8 cellular contexts compared by ENCODE assay signal in the genomic region with DNA sequence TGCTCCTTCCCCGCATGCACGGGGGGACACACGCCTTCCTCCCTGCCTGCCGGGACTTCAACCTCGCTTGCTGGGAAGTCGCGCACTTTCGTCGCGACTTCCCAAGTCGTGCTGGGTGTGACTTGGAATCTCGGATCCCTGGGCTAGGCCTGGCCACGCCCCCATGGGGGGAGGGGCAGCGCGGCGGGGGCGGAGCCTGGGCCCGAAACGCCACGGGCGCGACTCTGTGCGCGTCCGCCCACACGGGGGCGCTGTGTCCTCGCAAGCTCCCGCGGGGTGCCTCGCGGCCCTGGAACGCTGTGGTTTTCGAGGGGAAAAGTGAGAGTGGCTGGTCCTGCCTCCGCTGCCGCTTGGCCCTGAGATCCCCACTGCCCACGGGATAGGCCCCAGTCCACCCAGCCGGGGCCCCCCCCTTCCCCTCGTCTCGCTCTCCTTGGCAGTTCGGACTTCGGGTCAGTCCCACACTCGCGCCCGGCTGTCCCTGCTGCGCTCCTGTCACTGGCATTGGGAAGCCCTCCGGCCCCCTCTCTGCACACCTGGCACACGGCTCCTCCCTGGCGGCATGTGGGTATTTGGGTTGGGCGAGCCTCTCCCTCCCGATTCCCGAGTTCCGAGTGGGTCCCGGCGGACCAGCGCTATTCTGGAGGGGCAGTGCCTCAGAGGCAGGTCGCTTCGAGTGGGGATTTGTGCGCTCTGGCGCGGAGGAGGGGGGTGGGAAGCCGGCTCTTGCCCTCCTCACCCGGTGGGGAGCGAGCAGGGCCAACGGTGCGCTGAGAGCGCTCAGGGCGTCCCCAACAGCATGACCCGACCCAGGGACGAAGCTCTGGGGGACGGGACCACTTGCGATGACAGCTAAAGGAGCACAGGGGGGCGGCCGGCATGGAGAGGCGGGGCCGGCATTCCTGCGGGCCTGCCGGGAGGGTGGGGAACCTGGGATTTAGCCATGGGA. TPM values are rescaled to one million over a fixed set of nuclear protein-coding genes. Genes with fewer than 3 reads are reported as not detected.
DNase-seq lines count a peak whose midpoint lies in the region; ATAC-seq and TF ChIP-seq lines count a peak whose summit lies in the region.

No MANE protein-coding gene starts in this region.

- H3K4me1 ChIP-seq in RWPE2 (ENCODE audit: insufficient read depth, poor library complexity, severe bottlenecking) (peaks cover 18% of the 10 kb centered on the region), suprapubic skin (peaks cover 30% of the 10 kb centered on the region)

- H3K9me3 ChIP-seq in RWPE2 (ENCODE audit: severe bottlenecking) (no peaks in the 10 kb centered on the region), suprapubic skin (no peaks in the 10 kb centered on the region)

- no peak overlapping the region for H3K27ac Mint-ChIP-seq in activated naive CD8-positive, alpha-beta T cell
- H3K27ac Mint-ChIP-seq in glutamatergic neuron (ENCODE audit: unreplicated experiment) (no peak overlapping the region), osteocyte (ENCODE audit: unreplicated experiment) (no peak overlapping the region)

- no peaks in the 10 kb centered on the region for H3K9me3 Mint-ChIP-seq in activated naive CD8-positive, alpha-beta T cell (ENCODE audit: low read depth)
- H3K9me3 Mint-ChIP-seq in glutamatergic neuron (ENCODE audit: unreplicated experiment) (peaks cover 2% of the 10 kb centered on the region), osteocyte (ENCODE audit: unreplicated experiment) (no peaks in the 10 kb centered on the region)

- H3K4me1 Mint-ChIP-seq in activated naive CD8-positive, alpha-beta T cell (ENCODE audit: low read depth) = peaks cover 4% of the 10 kb centered on the region
- H3K4me1 Mint-ChIP-seq in glutamatergic neuron (ENCODE audit: low read depth, unreplicated experiment) (peaks cover 2% of the 10 kb centered on the region), osteocyte (ENCODE audit: unreplicated experiment) (peaks cover 22% of the 10 kb centered on the region)

- H3K36me3 ChIP-seq in RWPE2 (ENCODE audit: low read depth) (peaks cover 49% of the 10 kb centered on the region), suprapubic skin (peaks cover 28% of the 10 kb centered on the region)

- H3K27me3 Mint-ChIP-seq in activated naive CD8-positive, alpha-beta T cell = no peaks in the 10 kb centered on the region
- H3K27me3 Mint-ChIP-seq in glutamatergic neuron (ENCODE audit: unreplicated experiment) (peaks cover 3% of the 10 kb centered on the region), osteocyte (ENCODE audit: unreplicated experiment) (no peaks in the 10 kb centered on the region)

- H3K4me3 ChIP-seq in RWPE2 (ENCODE audit: severe bottlenecking) (peak overlapping the region; percentile 12), suprapubic skin (peak overlapping the region; percentile 53)

- WGBS in suprapubic skin = 2% methylated on average over 59 of the region's 78 CpGs

- DNase-seq in RWPE2 (ENCODE audit: low spot score) (no peak), glutamatergic neuron (peak; percentile 95), osteocyte (ENCODE audit: extremely low spot score, unreplicated experiment) (peak; percentile 95), suprapubic skin (ENCODE audit: low spot score in 2 of 2) (peak; percentile 87 to 90)

- H3K27me3 ChIP-seq in RWPE2 (ENCODE audit: insufficient read depth, poor library complexity, severe bottlenecking) = no peaks in the 10 kb centered on the region
- no peaks in the 10 kb centered on the region for H3K27me3 ChIP-seq in suprapubic skin

- peaks cover 13% of the 10 kb centered on the region for H3K36me3 Mint-ChIP-seq in activated naive CD8-positive, alpha-beta T cell
- no peaks in the 10 kb centered on the region for H3K36me3 Mint-ChIP-seq in glutamatergic neuron (ENCODE audit: unreplicated experiment)
- peaks cover 17% of the 10 kb centered on the region for H3K36me3 Mint-ChIP-seq in osteocyte (ENCODE audit: unreplicated experiment)

- peak overlapping the region; percentile 70 for H3K4me3 Mint-ChIP-seq in activated naive CD8-positive, alpha-beta T cell
- H3K4me3 Mint-ChIP-seq in glutamatergic neuron (ENCODE audit: unreplicated experiment) (peak overlapping the region; percentile 73), osteocyte (ENCODE audit: unreplicated experiment) (peak overlapping the region; percentile 72)

- H3K27ac ChIP-seq in RWPE2 (ENCODE audit: poor library complexity, severe bottlenecking) = peak overlapping the region; percentile 51
- H3K27ac ChIP-seq in suprapubic skin = peak overlapping the region; percentile 45

- TF ChIP-seq CTCF in RWPE2 (IDR thresholded peaks at IDR 0.05; ENCODE audit: poor library complexity, severe bottlenecking) (peak; percentile 94), glutamatergic neuron (IDR thresholded peaks at IDR 0.05; ENCODE audit: partially characterized antibody, unreplicated experiment) (peak; percentile 99), osteocyte (IDR thresholded peaks at IDR 0.05) (peak; percentile 97), suprapubic skin (IDR thresholded peaks at IDR 0.05) (peak; percentile 84 to 98)

- no peak for TF ChIP-seq POLR2A in suprapubic skin (IDR thresholded peaks at IDR 0.05)

- TF ChIP-seq EP300 in suprapubic skin (IDR thresholded peaks at IDR 0.05) = no peak

- ATAC-seq in GM18517 (IDR thresholded peaks at IDR 0.05; ENCODE audit: unreplicated experiment) (peak; percentile 57), HG03342 (IDR thresholded peaks at IDR 0.05; ENCODE audit: unreplicated experiment) (peak; percentile 60), RWPE2 (ENCODE audit: low read depth) (peak; percentile 65), HG03565 (IDR thresholded peaks at IDR 0.05; ENCODE audit: unreplicated experiment) (no peak)

RNA-seq across cellular contexts. Expression of gene SEC61A1, which starts 23.6 kb away (rescaled TPM):
- total RNA-seq in glutamatergic neuron (ENCODE audit: unreplicated experiment) (201 TPM), osteocyte (307 and 310 TPM in 2 replicates), suprapubic skin (100 to 1,000 TPM in 3 of 4 donors, 10 to 100 TPM in 1; 83.5 to 132 (median 124) TPM)

RNA-seq across cellular contexts. Expression of gene RUVBL1, which starts 47.8 kb away (rescaled TPM):
- total RNA-seq in glutamatergic neuron (ENCODE audit: unreplicated experiment) (33.1 TPM), osteocyte (34.1 and 34.3 TPM in 2 replicates), suprapubic skin (10 to 100 TPM; 16.3 to 35.6 (median 28.3) TPM)
